In the genomic region with DNA sequence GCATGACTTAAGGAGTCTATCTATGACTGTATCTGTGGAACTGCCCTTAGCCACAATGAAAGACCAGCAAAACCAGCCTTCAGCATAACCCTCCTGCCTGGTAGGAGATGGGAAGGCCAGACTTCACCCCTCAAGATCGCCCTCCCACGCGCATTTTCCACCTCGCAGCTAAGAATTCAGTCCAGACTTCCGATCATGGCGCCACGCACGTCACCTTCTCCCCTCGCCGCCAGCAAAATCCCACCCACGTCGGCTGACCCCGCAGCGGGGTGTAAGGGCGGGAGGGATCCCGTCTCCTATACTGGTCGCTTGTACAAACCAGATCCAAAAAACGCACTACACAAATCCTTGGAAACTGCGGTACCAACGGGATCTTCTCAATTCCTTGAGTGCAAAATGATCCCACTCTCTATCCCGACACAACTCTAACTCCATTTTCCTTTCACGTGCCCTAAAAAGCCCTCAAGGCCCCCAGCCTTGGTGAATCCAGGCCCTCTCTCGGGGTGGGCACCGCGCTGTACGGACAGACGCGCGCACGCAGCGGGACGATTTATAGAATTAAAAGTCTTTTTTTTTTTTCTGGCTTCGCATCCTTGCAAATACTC, we compare ENCODE assay signal across 8 cellular contexts. TPM values are rescaled to one million over a fixed set of nuclear protein-coding genes. Genes with fewer than 3 reads are reported as not detected.
A peak's percentile ranks its signal among the peaks of the same experiment; 100 is the strongest.
DNase-seq lines count a peak whose midpoint lies in the region; ATAC-seq and TF ChIP-seq lines count a peak whose summit lies in the region.

No MANE protein-coding gene starts in this region.

- no peaks in the 10 kb centered on the region for H3K9me3 ChIP-seq in PC-3 (ENCODE audit: low read length)
- no peaks in the 10 kb centered on the region for H3K9me3 ChIP-seq in neuron (ENCODE audit: low read length)

- intact Hi-C loops in PC-3 (cut with micrococcal nuclease) = loop anchor here (1.0 to 5.0 kb wide), 4 partner anchors 36 to 108 kb away; partner anchors contain the start of gene NOP58

- TF ChIP-seq CTCF in PC-3 (conservative IDR thresholded peaks at IDR 0.05; ENCODE audit: low read depth, low read length) = no peak

- CTCF ChIA-PET in PC-3 (lab: Charles Lee) = no interaction called here

- no TSS peak for BruUV-seq in PC-3 (replicated peaks; lab: Mats Ljungman, UMichigan)

- H3K9ac ChIP-seq in PC-3 (ENCODE audit: low read length) = peak overlapping the region; percentile 79

- no peaks in the 10 kb centered on the region for H3F3A ChIP-seq in PC-3 (ENCODE audit: low read length, unreplicated experiment)

- H3K27me3 ChIP-seq in PC-3 (ENCODE audit: low read length) (no peaks in the 10 kb centered on the region), neuron (ENCODE audit: insufficient read depth, low read length) (no peaks in the 10 kb centered on the region)

- H2AFZ ChIP-seq in PC-3 (ENCODE audit: low read length) (peak overlapping the region; percentile 87), neuron (ENCODE audit: low read depth, low read length) (peak overlapping the region; percentile 40)

- no peaks in the 10 kb centered on the region for H3K9me2 ChIP-seq in PC-3 (replicated peaks; ENCODE audit: low read length)

- H3K4me1 ChIP-seq in PC-3 (ENCODE audit: insufficient read depth, low read length) = peaks cover 16% of the 10 kb centered on the region; the same call in 1 of the 2 replicates
- H3K4me1 ChIP-seq in neuron (ENCODE audit: insufficient read depth, low read length) = peaks cover 7% of the 10 kb centered on the region

- H3K4me2 ChIP-seq in PC-3 (ENCODE audit: low read length) = peak overlapping the region; percentile 90

- peak overlapping the region; percentile 99 for H3K4me3 ChIP-seq in PC-3 (ENCODE audit: low read length)
- H3K4me3 ChIP-seq in neuron (ENCODE audit: low read length) = peak overlapping the region; percentile 84

- ATAC-seq in PC-3 (peak; percentile 2; the same call in 1 of the 2 replicates), GM21515 (IDR thresholded peaks at IDR 0.05; ENCODE audit: unreplicated experiment) (no peak)

- H3K36me3 ChIP-seq in PC-3 (ENCODE audit: low read depth, low read length) (no peaks in the 10 kb centered on the region), neuron (ENCODE audit: insufficient read depth, low read length) (no peaks in the 10 kb centered on the region)

- peak overlapping the region; percentile 82 for H3K27ac ChIP-seq in PC-3 (ENCODE audit: low read length)

- peaks cover 38% of the 10 kb centered on the region for H3K79me2 ChIP-seq in PC-3 (ENCODE audit: low read length)

- POLR2A ChIA-PET in PC-3 (lab: Charles Lee; ENCODE audit: unreplicated experiment) = no interaction called here

- DNase-seq in SIG-M5 treated with dmso at 0.1 percent for 504 hours (lab: John Stamatoyannopoulos, UW; ENCODE audit: unreplicated experiment) = peak; percentile 14
- no peak for DNase-seq in SIG-M5 (lab: John Stamatoyannopoulos, UW)
- DNase-seq in PC-3 = peak; percentile 51
- DNase-seq in activated naive CD4-positive, alpha-beta T cell treated with Interleukin-2 at 50 U/mL for 16 hours = peak; percentile 43
- peak; percentile 57 for DNase-seq in foreskin melanocyte
- peak; percentile 54 for DNase-seq in superior temporal gyrus (ENCODE audit: extremely low spot score)

- 0 out of 2 replicates have a peak, but pooled peaks cover 5% of the 10 kb centered on the region for H4K20me1 ChIP-seq in PC-3 (ENCODE audit: low read length)

RNA-seq across cellular contexts. Expression of gene BMPR2, which starts 1.0 kb away (rescaled TPM):
- total RNA-seq in PC-3 (2014; rRNA removed) = 10.0 and 11.1 TPM in 2 replicates
